ENCODE assay signal across 1 cellular context in the genomic region with DNA sequence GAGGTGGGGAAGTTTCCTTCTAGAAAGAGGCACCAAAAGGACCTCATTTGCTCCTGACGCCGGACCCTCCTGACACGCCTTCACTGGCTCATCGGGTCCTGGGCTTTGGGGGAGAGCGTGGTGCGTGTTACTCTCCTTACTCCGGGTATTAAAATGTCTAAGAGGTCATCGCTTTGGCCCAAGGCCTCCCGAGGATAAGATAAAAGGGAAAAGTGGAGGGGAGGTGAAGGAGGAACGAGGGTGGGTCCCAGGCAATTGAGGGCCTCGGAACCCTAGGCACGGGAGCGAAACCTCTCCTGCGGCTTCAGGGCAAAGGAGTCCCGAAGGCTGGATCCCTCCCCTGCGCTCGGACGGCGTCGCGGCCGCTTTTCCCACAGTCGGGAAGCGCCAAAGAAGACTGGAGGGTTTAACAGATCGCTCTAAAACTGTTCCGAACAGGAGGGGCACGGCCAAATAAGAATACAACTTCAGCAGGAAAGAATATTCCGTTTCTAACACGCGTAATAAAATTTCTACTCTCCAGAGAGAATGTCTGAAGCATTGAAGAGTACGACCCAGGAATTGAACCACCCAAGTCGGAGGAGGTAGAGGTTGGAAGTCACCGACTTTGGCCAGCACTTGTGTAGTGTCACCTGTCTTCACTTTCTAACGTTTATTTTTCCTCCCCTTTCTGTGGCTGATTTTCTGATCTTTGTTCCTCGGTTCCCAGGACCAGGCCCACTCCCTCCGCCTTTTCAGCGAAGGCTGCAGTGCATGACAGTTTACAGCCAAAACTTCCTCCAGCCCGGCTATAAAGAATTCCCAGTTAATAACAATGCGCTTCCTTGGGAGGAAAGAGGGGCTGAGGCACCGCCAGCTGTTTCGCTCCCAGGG.
TF ChIP-seq lines count a peak whose summit lies in the region.

No MANE protein-coding gene starts in this region.

TF ChIP-seq in SK-N-SH treated with all-trans-retinoic acid at 6 μM for 48 hours, 23 proteins besides CTCF, POLR2A, EP300 and RAD21:
- no peak for TF ChIP-seq BACH2 (CRISPR knock-in tag; IDR thresholded peaks at IDR 0.05; ENCODE audit: borderline replicate concordance)
- TF ChIP-seq OSR1 (CRISPR knock-in tag; IDR thresholded peaks at IDR 0.05) = no peak
- TF ChIP-seq ISL1 (CRISPR knock-in tag; IDR thresholded peaks at IDR 0.05) = no peak
- no peak for TF ChIP-seq SNAI2 (CRISPR knock-in tag; IDR thresholded peaks at IDR 0.05)
- TF ChIP-seq GLIS3 (CRISPR knock-in tag; IDR thresholded peaks at IDR 0.05) = no peak
- TF ChIP-seq, protein P1, sequence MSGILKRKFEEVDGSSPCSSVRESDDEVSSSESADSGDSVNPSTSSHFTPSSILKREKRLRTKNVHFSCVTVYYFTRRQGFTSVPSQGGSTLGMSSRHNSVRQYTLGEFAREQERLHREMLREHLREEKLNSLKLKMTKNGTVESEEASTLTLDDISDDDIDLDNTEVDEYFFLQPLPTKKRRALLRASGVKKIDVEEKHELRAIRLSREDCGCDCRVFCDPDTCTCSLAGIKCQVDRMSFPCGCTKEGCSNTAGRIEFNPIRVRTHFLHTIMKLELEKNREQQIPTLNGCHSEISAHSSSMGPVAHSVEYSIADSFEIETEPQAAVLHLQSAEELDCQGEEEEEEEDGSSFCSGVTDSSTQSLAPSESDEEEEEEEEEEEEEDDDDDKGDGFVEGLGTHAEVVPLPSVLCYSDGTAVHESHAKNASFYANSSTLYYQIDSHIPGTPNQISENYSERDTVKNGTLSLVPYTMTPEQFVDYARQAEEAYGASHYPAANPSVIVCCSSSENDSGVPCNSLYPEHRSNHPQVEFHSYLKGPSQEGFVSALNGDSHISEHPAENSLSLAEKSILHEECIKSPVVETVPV (CRISPR knock-in tag; IDR thresholded peaks at IDR 0.05) = no peak
- no peak for TF ChIP-seq ZFP3 (CRISPR knock-in tag; IDR thresholded peaks at IDR 0.05)
- TF ChIP-seq RARB (CRISPR knock-in tag; IDR thresholded peaks at IDR 0.05) = no peak
- TF ChIP-seq ZNF565 (CRISPR knock-in tag; conservative IDR thresholded peaks at IDR 0.05; ENCODE audit: low read depth) = no peak
- TF ChIP-seq CSDC2 (CRISPR knock-in tag; IDR thresholded peaks at IDR 0.05) = no peak
- TF ChIP-seq ZNF8 (CRISPR knock-in tag; IDR thresholded peaks at IDR 0.05) = no peak
- TF ChIP-seq ARNTL (CRISPR knock-in tag; IDR thresholded peaks at IDR 0.05; ENCODE audit: borderline replicate concordance, low read depth) = no peak
- no peak for TF ChIP-seq ZFP30 (CRISPR knock-in tag; IDR thresholded peaks at IDR 0.05)
- no peak for TF ChIP-seq ZNF70 (CRISPR knock-in tag; IDR thresholded peaks at IDR 0.05)
